1 cellular context compared by ENCODE assay signal in the genomic region with DNA sequence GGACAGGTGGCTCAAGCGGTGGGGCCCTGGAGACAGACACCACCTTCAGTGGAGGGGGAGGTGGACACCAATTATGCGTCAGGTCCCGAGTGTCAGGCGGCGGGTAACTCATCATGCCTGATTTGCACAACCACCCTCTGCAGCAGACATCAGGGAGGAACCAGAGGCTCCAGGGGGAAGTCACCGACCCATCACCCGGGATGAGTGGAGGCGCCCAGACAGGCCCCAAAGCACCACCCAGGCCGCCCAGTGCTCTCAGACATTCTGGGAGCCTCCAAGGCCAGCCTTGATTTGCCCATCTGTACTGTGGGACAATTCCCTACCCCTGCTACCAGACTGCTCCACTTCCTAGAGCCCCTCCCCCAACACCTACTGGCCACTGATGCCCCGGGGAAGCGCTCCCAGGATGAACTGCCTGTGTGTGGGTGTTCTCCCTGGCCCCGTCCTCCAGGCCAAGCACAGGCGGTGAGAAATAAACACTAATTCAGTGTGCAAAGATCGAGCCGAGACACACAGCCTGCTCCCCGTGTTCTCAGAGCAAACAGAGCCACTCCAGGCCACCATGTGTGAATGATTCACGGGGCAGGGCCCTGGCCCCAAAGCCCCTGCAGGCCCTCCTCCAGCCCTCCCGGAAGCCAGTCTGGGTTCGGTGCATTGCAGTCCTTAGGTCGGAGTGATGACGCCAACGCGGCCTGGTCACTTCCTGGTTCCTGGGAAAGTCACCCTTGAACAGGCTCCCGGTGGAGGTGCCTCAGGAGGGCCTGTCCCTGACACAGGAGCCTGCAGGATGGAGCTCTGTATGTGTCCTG.
TF ChIP-seq lines count a peak whose summit lies in the region.

No MANE protein-coding gene starts in this region.

TF ChIP-seq in HepG2, 621 proteins besides CTCF, POLR2A, EP300 and RAD21 (continued from another document and continues in another):
- TF ChIP-seq, protein P1, sequence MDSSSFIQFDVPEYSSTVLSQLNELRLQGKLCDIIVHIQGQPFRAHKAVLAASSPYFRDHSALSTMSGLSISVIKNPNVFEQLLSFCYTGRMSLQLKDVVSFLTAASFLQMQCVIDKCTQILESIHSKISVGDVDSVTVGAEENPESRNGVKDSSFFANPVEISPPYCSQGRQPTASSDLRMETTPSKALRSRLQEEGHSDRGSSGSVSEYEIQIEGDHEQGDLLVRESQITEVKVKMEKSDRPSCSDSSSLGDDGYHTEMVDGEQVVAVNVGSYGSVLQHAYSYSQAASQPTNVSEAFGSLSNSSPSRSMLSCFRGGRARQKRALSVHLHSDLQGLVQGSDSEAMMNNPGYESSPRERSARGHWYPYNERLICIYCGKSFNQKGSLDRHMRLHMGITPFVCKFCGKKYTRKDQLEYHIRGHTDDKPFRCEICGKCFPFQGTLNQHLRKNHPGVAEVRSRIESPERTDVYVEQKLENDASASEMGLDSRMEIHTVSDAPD (CRISPR knock-in tag; IDR thresholded peaks at IDR 0.05) = peak; percentile 63; the same call in 1 of the 2 replicates
- TF ChIP-seq MIER3 (CRISPR knock-in tag; IDR thresholded peaks at IDR 0.05; ENCODE audit: borderline replicate concordance) (peak; percentile 93; the same call in 1 of the 2 replicates), ZNF768 (CRISPR knock-in tag; IDR thresholded peaks at IDR 0.05) (peak; percentile 63; the same call in 1 of the 2 replicates), PCBP1 (IDR thresholded peaks at IDR 0.05; ENCODE audit: borderline replicate concordance, low read depth, low read length) (peak; percentile 62; the same call in 1 of the 2 replicates), SOX6 (IDR thresholded peaks at IDR 0.05) (no peak), SOX6 (CRISPR knock-in tag; IDR thresholded peaks at IDR 0.05) (peak; percentile 89), SMC3 (IDR thresholded peaks at IDR 0.05; ENCODE audit: low read length) (no peak), E2F5 (CRISPR knock-in tag; conservative IDR thresholded peaks at IDR 0.05) (no peak), KLF12 (CRISPR knock-in tag; IDR thresholded peaks at IDR 0.05; ENCODE audit: borderline replicate concordance) (no peak), MIER2 (CRISPR knock-in tag; IDR thresholded peaks at IDR 0.05) (peak; percentile 60; the same call in 1 of the 2 replicates), ZNF501 (CRISPR knock-in tag; IDR thresholded peaks at IDR 0.05) (peak; percentile 99), GZF1 (CRISPR knock-in tag; IDR thresholded peaks at IDR 0.05) (peak; percentile 88; the same call in 1 of the 2 replicates), ZSCAN21 (CRISPR knock-in tag; IDR thresholded peaks at IDR 0.05; ENCODE audit: borderline replicate concordance) (peak; percentile 79), ZNF883 (CRISPR knock-in tag; IDR thresholded peaks at IDR 0.05; ENCODE audit: not compliant biosample characterization) (peak; percentile 78), AGO1 (IDR thresholded peaks at IDR 0.05; ENCODE audit: low read depth, low read length, poor library complexity, severe bottlenecking) (peak; percentile 73), ZNF724P (CRISPR knock-in tag; IDR thresholded peaks at IDR 0.05; ENCODE audit: borderline replicate concordance) (no peak; the same call in 1 of the 2 replicates), ZNF143 (CRISPR knock-in tag; IDR thresholded peaks at IDR 0.05) (peak; percentile 54; the same call in 1 of the 2 replicates), KMT2B (CRISPR knock-in tag; IDR thresholded peaks at IDR 0.05) (peak; percentile 61; the same call in 1 of the 2 replicates), ZBTB42 (CRISPR knock-in tag; IDR thresholded peaks at IDR 0.05) (peak; percentile 48; the same call in 1 of the 2 replicates), NFE2L2 (IDR thresholded peaks at IDR 0.05; ENCODE audit: low read length) (no peak), MBD4 (IDR thresholded peaks at IDR 0.05; ENCODE audit: borderline replicate concordance, low read length) (no peak), NFKB2 (CRISPR knock-in tag; IDR thresholded peaks at IDR 0.05; ENCODE audit: borderline replicate concordance) (peak; percentile 52; the same call in 1 of the 2 replicates), MEF2D (CRISPR knock-in tag; IDR thresholded peaks at IDR 0.05) (peak; percentile 98), ZFP36L1 (CRISPR knock-in tag; IDR thresholded peaks at IDR 0.05) (0 out of 2 replicates have a peak, but pooled peaks have one; percentile 74), MXD4 (CRISPR knock-in tag; IDR thresholded peaks at IDR 0.05) (peak; percentile 75), ZNF513 (CRISPR knock-in tag; conservative IDR thresholded peaks at IDR 0.05) (no peak), FIP1L1 (IDR thresholded peaks at IDR 0.05; ENCODE audit: borderline replicate concordance, insufficient read depth, low read depth, low read length) (0 out of 2 replicates have a peak, but pooled peaks have one; percentile 46), ZNF782 (CRISPR knock-in tag; IDR thresholded peaks at IDR 0.05; ENCODE audit: borderline replicate concordance) (peak; percentile 60; the same call in 1 of the 2 replicates), ZFP36 (IDR thresholded peaks at IDR 0.05; ENCODE audit: borderline replicate concordance, low read depth, low read length, partially characterized antibody) (no peak), ZNF136 (CRISPR knock-in tag; IDR thresholded peaks at IDR 0.05; ENCODE audit: low read depth) (no peak), PHF5A (CRISPR knock-in tag; IDR thresholded peaks at IDR 0.05; ENCODE audit: low read depth, unreplicated experiment) (peak; percentile 81)
- TF ChIP-seq, protein P2, sequence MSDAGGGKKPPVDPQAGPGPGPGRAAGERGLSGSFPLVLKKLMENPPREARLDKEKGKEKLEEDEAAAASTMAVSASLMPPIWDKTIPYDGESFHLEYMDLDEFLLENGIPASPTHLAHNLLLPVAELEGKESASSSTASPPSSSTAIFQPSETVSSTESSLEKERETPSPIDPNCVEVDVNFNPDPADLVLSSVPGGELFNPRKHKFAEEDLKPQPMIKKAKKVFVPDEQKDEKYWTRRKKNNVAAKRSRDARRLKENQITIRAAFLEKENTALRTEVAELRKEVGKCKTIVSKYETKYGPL (CRISPR knock-in tag; IDR thresholded peaks at IDR 0.05) = no peak
- TF ChIP-seq, protein P3, sequence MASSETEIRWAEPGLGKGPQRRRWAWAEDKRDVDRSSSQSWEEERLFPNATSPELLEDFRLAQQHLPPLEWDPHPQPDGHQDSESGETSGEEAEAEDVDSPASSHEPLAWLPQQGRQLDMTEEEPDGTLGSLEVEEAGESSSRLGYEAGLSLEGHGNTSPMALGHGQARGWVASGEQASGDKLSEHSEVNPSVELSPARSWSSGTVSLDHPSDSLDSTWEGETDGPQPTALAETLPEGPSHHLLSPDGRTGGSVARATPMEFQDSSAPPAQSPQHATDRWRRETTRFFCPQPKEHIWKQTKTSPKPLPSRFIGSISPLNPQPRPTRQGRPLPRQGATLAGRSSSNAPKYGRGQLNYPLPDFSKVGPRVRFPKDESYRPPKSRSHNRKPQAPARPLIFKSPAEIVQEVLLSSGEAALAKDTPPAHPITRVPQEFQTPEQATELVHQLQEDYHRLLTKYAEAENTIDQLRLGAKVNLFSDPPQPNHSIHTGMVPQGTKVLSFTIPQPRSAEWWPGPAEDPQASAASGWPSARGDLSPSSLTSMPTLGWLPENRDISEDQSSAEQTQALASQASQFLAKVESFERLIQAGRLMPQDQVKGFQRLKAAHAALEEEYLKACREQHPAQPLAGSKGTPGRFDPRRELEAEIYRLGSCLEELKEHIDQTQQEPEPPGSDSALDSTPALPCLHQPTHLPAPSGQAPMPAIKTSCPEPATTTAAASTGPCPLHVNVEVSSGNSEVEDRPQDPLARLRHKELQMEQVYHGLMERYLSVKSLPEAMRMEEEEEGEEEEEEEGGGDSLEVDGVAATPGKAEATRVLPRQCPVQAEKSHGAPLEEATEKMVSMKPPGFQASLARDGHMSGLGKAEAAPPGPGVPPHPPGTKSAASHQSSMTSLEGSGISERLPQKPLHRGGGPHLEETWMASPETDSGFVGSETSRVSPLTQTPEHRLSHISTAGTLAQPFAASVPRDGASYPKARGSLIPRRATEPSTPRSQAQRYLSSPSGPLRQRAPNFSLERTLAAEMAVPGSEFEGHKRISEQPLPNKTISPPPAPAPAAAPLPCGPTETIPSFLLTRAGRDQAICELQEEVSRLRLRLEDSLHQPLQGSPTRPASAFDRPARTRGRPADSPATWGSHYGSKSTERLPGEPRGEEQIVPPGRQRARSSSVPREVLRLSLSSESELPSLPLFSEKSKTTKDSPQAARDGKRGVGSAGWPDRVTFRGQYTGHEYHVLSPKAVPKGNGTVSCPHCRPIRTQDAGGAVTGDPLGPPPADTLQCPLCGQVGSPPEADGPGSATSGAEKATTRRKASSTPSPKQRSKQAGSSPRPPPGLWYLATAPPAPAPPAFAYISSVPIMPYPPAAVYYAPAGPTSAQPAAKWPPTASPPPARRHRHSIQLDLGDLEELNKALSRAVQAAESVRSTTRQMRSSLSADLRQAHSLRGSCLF (CRISPR knock-in tag; IDR thresholded peaks at IDR 0.05; ENCODE audit: borderline replicate concordance) = no peak
- TF ChIP-seq, protein P4, sequence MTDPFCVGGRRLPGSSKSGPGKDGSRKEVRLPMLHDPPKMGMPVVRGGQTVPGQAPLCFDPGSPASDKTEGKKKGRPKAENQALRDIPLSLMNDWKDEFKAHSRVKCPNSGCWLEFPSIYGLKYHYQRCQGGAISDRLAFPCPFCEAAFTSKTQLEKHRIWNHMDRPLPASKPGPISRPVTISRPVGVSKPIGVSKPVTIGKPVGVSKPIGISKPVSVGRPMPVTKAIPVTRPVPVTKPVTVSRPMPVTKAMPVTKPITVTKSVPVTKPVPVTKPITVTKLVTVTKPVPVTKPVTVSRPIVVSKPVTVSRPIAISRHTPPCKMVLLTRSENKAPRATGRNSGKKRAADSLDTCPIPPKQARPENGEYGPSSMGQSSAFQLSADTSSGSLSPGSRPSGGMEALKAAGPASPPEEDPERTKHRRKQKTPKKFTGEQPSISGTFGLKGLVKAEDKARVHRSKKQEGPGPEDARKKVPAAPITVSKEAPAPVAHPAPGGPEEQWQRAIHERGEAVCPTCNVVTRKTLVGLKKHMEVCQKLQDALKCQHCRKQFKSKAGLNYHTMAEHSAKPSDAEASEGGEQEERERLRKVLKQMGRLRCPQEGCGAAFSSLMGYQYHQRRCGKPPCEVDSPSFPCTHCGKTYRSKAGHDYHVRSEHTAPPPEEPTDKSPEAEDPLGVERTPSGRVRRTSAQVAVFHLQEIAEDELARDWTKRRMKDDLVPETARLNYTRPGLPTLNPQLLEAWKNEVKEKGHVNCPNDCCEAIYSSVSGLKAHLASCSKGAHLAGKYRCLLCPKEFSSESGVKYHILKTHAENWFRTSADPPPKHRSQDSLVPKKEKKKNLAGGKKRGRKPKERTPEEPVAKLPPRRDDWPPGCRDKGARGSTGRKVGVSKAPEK (CRISPR knock-in tag; IDR thresholded peaks at IDR 0.05; ENCODE audit: borderline replicate concordance) = no peak
- TF ChIP-seq, protein P5, sequence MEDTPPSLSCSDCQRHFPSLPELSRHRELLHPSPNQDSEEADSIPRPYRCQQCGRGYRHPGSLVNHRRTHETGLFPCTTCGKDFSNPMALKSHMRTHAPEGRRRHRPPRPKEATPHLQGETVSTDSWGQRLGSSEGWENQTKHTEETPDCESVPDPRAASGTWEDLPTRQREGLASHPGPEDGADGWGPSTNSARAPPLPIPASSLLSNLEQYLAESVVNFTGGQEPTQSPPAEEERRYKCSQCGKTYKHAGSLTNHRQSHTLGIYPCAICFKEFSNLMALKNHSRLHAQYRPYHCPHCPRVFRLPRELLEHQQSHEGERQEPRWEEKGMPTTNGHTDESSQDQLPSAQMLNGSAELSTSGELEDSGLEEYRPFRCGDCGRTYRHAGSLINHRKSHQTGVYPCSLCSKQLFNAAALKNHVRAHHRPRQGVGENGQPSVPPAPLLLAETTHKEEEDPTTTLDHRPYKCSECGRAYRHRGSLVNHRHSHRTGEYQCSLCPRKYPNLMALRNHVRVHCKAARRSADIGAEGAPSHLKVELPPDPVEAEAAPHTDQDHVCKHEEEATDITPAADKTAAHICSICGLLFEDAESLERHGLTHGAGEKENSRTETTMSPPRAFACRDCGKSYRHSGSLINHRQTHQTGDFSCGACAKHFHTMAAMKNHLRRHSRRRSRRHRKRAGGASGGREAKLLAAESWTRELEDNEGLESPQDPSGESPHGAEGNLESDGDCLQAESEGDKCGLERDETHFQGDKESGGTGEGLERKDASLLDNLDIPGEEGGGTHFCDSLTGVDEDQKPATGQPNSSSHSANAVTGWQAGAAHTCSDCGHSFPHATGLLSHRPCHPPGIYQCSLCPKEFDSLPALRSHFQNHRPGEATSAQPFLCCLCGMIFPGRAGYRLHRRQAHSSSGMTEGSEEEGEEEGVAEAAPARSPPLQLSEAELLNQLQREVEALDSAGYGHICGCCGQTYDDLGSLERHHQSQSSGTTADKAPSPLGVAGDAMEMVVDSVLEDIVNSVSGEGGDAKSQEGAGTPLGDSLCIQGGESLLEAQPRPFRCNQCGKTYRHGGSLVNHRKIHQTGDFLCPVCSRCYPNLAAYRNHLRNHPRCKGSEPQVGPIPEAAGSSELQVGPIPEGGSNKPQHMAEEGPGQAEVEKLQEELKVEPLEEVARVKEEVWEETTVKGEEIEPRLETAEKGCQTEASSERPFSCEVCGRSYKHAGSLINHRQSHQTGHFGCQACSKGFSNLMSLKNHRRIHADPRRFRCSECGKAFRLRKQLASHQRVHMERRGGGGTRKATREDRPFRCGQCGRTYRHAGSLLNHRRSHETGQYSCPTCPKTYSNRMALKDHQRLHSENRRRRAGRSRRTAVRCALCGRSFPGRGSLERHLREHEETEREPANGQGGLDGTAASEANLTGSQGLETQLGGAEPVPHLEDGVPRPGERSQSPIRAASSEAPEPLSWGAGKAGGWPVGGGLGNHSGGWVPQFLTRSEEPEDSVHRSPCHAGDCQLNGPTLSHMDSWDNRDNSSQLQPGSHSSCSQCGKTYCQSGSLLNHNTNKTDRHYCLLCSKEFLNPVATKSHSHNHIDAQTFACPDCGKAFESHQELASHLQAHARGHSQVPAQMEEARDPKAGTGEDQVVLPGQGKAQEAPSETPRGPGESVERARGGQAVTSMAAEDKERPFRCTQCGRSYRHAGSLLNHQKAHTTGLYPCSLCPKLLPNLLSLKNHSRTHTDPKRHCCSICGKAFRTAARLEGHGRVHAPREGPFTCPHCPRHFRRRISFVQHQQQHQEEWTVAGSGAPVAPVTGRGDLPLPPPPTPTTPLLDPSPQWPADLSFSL (CRISPR knock-in tag; IDR thresholded peaks at IDR 0.05) = 0 out of 2 replicates have a peak, but pooled peaks have one; percentile 19
